Comparison of ENCODE assay signal across 29 cellular contexts in the genomic region with DNA sequence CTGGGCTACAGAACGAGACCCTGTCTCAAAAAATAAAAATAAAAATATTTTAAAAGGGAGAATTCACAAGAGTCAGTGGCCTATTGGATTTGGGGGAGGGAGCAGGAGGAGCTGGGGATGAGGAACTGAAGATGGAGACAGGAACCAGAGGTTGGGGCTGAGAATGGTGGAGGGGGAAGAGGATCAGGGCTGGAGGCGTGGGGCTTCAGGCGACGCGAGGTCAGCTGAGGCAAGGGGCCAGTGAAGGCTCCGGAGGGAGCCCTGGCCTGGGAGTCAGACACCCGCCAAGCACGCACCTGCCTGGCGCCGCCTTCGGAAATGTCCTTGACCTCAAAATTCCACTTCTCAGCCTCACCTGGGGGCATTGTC. TPM values are rescaled to one million over a fixed set of nuclear protein-coding genes. Genes with fewer than 3 reads are reported as not detected.
DNase-seq lines count a peak whose midpoint lies in the region; ATAC-seq and TF ChIP-seq lines count a peak whose summit lies in the region.
"Had no signal": no experiment of that assay in that cellular context is flagged by ENCODE, and none has a peak within 500 bp of the region (broad histone marks: within the 10 kb centered on the region; RNA-seq: fewer than 3 reads in every experiment).

No MANE protein-coding gene starts in this region.

- no peak overlapping the region for H2BK120ac ChIP-seq in trophoblast cell (ENCODE audit: insufficient read depth, low read length, poor library complexity)

- no peak overlapping the region for H3K9ac ChIP-seq in trophoblast cell (ENCODE audit: low read length)

- POLR2A ChIA-PET in WTC11 (lab: Charles Lee), result no interaction called here

- ATAC-seq in WTC11 (no peak), GM19324 (IDR thresholded peaks at IDR 0.05; ENCODE audit: low FRiP score, unreplicated experiment) (no peak), GM18870 (IDR thresholded peaks at IDR 0.05; ENCODE audit: unreplicated experiment) (no peak), omental fat pad (ENCODE audit: low FRiP score) (no peak)

- H3K4me3 Mint-ChIP-seq in WTC11, result peak overlapping the region; percentile 75
- H3K4me3 Mint-ChIP-seq: memory B cell had no signal

- H3K27me3 Mint-ChIP-seq in WTC11 (ENCODE audit: low read depth), result peaks cover 64% of the 10 kb centered on the region

- peak overlapping the region; percentile 96 for H3K23ac ChIP-seq in trophoblast cell (ENCODE audit: low read length)

- no peak overlapping the region for H2BK5ac ChIP-seq in trophoblast cell (ENCODE audit: low read depth, low read length, poor library complexity)

- TF ChIP-seq CTCF in WTC11 (IDR thresholded peaks at IDR 0.05), result no peak
- TF ChIP-seq CTCF in omental fat pad (IDR thresholded peaks at IDR 0.05), result no peak

- H3K4me2 ChIP-seq in trophoblast cell (ENCODE audit: low read length), result no peak overlapping the region

- no peak overlapping the region for H4K91ac ChIP-seq in trophoblast cell (ENCODE audit: low read depth, low read length)

- H3K18ac ChIP-seq in trophoblast cell (ENCODE audit: low read length), result no peak overlapping the region

- peak overlapping the region; percentile 38; the same call in 1 of the 2 replicates for H3K4me3 ChIP-seq in H7 (ENCODE audit: insufficient read depth, low read depth, low read length)
- peak overlapping the region; percentile 38; the same call in 1 of the 2 replicates for H3K4me3 ChIP-seq in iPS-18c (ENCODE audit: insufficient read depth, low read depth, low read length)
- H3K4me3 ChIP-seq in trophoblast cell (ENCODE audit: low read depth, low read length), result no peak overlapping the region

- H2AK5ac ChIP-seq in trophoblast cell (ENCODE audit: low read length), result no peak overlapping the region

- H2AFZ ChIP-seq in trophoblast cell (ENCODE audit: insufficient read depth, low read length, poor library complexity), result no peak overlapping the region

- H3K4ac ChIP-seq in trophoblast cell (ENCODE audit: low read depth, low read length), result no peak overlapping the region

- H3K9me3 Mint-ChIP-seq in WTC11, result peaks cover 9% of the 10 kb centered on the region; the same call in 1 of the 2 replicates
- H3K9me3 Mint-ChIP-seq: CD4-positive, alpha-beta memory T cell had no signal

- WGBS in trophoblast cell (ENCODE audit: extremely low coverage, insufficient coverage, insufficient read length), result no CpG with 5 or more reads among the region's 11 CpGs

- no peaks in the 10 kb centered on the region for H3K79me2 ChIP-seq in trophoblast cell (ENCODE audit: control insufficient read depth, insufficient read depth, low read length, poor library complexity)

- peaks cover 3% of the 10 kb centered on the region for H3K4me1 Mint-ChIP-seq in WTC11

- no peak overlapping the region for H2BK12ac ChIP-seq in trophoblast cell (ENCODE audit: low read length)

- H3K4me1 ChIP-seq in trophoblast cell (ENCODE audit: control insufficient read depth in 1 of 2, insufficient read depth in 2 of 2, low read length in 2 of 2), result no peaks in the 10 kb centered on the region
- H3K4me1 ChIP-seq: prostate gland, testis had no signal

- H3K27me3 ChIP-seq in H7 (ENCODE audit: control insufficient read depth, insufficient read depth, low read length), result peaks cover 49% of the 10 kb centered on the region
- H3K27me3 ChIP-seq in trophoblast cell (ENCODE audit: insufficient read depth, low read length), result peaks cover 35% of the 10 kb centered on the region
- H3K27me3 ChIP-seq: testis had no signal

- no peaks in the 10 kb centered on the region for H3K9me3 ChIP-seq in iPS-18c (ENCODE audit: control insufficient read depth, insufficient read depth, low read length)
- H3K9me3 ChIP-seq in trophoblast cell (ENCODE audit: insufficient read depth, low read depth, low read length), result peaks cover 5% of the 10 kb centered on the region
- H3K9me3 ChIP-seq: prostate gland, testis had no signal

- no peak overlapping the region for H3K27ac Mint-ChIP-seq in WTC11
- H3K27ac Mint-ChIP-seq: CD4-positive, alpha-beta memory T cell; memory B cell; stimulated activated naive B cell treated with anti-CD40 and anti-IgM and Interleukin-4, amounts not matched to agents 10 μg/mL and 1 μg/mL and 100 μg/mL, for 72 hours had no signal

- CTCF ChIA-PET in WTC11 (lab: Charles Lee), result interaction anchor here (0.6 to 1.1 kb wide), 4 partner anchors 22 to 88 kb away, joined by 3 to 7 read pairs (median 3); no protein-coding TSS in a partner anchor

- no peaks in the 10 kb centered on the region for H3K36me3 Mint-ChIP-seq in WTC11

- DNase-seq in H7 (peak; percentile 67), WTC11 (ENCODE audit: low spot score) (no peak), trophoblast cell (no peak), cerebellar cortex (ENCODE audit: low spot score) (no peak), omental fat pad (ENCODE audit: low spot score) (no peak)
- DNase-seq: activated CD4-positive, alpha-beta T cell treated with anti-CD3 and anti-CD28 coated beads for 1 hour; activated T-cell treated with anti-CD3 and anti-CD28 coated beads, Interleukin-2, amount 50 U/mL, for 1 hour; CD4-positive, alpha-beta memory T cell; central memory CD4-positive, alpha-beta T cell; GDM1; NCI-H1105; NCI-H2029 treated with DMSO at 0.1 percent for 48 hours; NCI-H226; OCI-M1; small intestine; stimulated activated naive B cell treated with anti-CD40 and anti-IgM and Interleukin-4, amounts not matched to agents 10 μg/mL and 1 μg/mL and 100 μg/mL, for 72 hours; testis had no signal

- no peak overlapping the region for H4K12ac ChIP-seq in trophoblast cell (ENCODE audit: low read depth, low read length)

- H3K36me3 ChIP-seq in H7 (replicated peaks; ENCODE audit: control insufficient read depth, insufficient read depth, low read length) (no peaks in the 10 kb centered on the region), trophoblast cell (ENCODE audit: control insufficient read depth in 1 of 2, insufficient read depth in 2 of 2, low read length in 2 of 2) (no peaks in the 10 kb centered on the region)
- H3K36me3 ChIP-seq: prostate gland had no signal

- no peaks in the 10 kb centered on the region for H3K79me1 ChIP-seq in trophoblast cell (ENCODE audit: low read length)

- H3K14ac ChIP-seq in trophoblast cell (ENCODE audit: low read length), result no peak overlapping the region

- no peak overlapping the region for H4K8ac ChIP-seq in trophoblast cell (ENCODE audit: low read depth, low read length)

- no peak overlapping the region for H3K27ac ChIP-seq in trophoblast cell (ENCODE audit: low read depth, low read length)
- H3K27ac ChIP-seq: prostate gland, testis had no signal

TF ChIP-seq in WTC11, 78 proteins besides CTCF, POLR2A, EP300 and RAD21:
- TF ChIP-seq, protein P1, sequence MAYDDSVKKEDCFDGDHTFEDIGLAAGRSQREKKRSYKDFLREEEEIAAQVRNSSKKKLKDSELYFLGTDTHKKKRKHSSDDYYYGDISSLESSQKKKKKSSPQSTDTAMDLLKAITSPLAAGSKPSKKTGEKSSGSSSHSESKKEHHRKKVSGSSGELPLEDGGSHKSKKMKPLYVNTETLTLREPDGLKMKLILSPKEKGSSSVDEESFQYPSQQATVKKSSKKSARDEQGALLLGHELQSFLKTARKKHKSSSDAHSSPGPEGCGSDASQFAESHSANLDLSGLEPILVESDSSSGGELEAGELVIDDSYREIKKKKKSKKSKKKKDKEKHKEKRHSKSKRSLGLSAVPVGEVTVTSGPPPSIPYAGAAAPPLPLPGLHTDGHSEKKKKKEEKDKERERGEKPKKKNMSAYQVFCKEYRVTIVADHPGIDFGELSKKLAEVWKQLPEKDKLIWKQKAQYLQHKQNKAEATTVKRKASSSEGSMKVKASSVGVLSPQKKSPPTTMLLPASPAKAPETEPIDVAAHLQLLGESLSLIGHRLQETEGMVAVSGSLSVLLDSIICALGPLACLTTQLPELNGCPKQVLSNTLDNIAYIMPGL (CRISPR knock-in tag; IDR thresholded peaks at IDR 0.05), result 0 out of 2 replicates have a peak, but pooled peaks have one; percentile 22
- no peak for TF ChIP-seq PRRX2 (CRISPR knock-in tag; IDR thresholded peaks at IDR 0.05)

RNA-seq across cellular contexts. Expression of a gene that starts 0.7 kb away (rescaled TPM):
- not detected in 2 replicates for total RNA-seq in H7 (2014; rRNA removed; shearing (Covaris generic))
- total RNA-seq in WTC11 (2021), result 0.13 to 0.69 TPM (median 0.44 TPM) in 3 replicates
- 0.03 TPM in 1 of 2 replicates, not detected in the other for polyA plus RNA-seq in trophoblast cell (2013)
- under 1 TPM in 1 of 4 donors, not detected in 3; 0.36 TPM for total RNA-seq in omental fat pad
- total RNA-seq: CD4-positive, alpha-beta memory T cell; dermis microvascular lymphatic vessel endothelial cell; epithelial cell of proximal tubule; fibroblast of villous mesenchyme; kidney epithelial cell; LHCN-M2; myocyte; Right ventricle myocardium inferior had no signal
- polyA plus RNA-seq: CD4-positive, alpha-beta memory T cell had no signal

RNA-seq across cellular contexts. Expression of a gene that starts 39.3 kb away (rescaled TPM):
- 9.2 and 11.5 TPM in 2 replicates for total RNA-seq in H7 (2014; rRNA removed; shearing (Covaris generic))
- total RNA-seq in WTC11 (2021) (12.6 to 17.6 TPM (median 15.7 TPM) in 3 replicates), omental fat pad (1 to 10 TPM in 1 of 4 donors, not detected in 3; 2.4 TPM)
- 1.8 and 2.0 TPM in 2 replicates for polyA plus RNA-seq in trophoblast cell (2013)
- total RNA-seq: CD4-positive, alpha-beta memory T cell; dermis microvascular lymphatic vessel endothelial cell; fibroblast of villous mesenchyme; LHCN-M2; myocyte; Right ventricle myocardium inferior had no signal
- polyA plus RNA-seq: CD4-positive, alpha-beta memory T cell; small intestine had no signal
